Comparison of ENCODE assay signal across 9 cellular contexts in the genomic region with DNA sequence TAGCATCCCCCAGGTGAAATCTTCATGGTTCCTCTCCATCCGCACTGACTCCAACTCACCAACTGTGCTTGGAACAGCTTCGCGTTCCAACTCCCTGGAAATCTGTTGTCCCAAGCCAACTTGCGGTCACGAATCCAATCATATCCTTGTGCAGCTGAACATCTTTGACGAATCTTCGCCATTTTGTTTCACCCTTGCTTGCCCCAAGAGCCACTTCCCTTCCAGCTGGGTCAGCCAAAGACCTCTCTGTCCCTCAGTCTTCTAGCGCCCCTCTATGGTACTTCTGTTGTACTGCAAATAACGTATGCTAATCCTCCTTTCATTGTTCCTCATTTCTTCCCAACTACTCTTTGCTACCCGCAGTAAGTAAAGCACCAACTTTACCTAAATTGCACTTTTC.
DNase-seq lines count a peak whose midpoint lies in the region; ATAC-seq, FAIRE-seq and TF ChIP-seq lines count a peak whose summit lies in the region.
"Had no signal": no experiment of that assay in that cellular context is flagged by ENCODE, and none has a peak within 500 bp of the region (broad histone marks: within the 10 kb centered on the region; RNA-seq: fewer than 3 reads in every experiment).

No MANE protein-coding gene starts in this region.

- H2AFZ ChIP-seq in K562 (ENCODE audit: low read depth, low read length) = no peak overlapping the region; the same call in 1 of the 2 replicates

- H3K4me3 ChIP-seq in LNCaP clone FGC (ENCODE audit: low read depth, low read length) = no peak overlapping the region
- H3K4me3 ChIP-seq in K562 = no peak overlapping the region
- H3K4me3 ChIP-seq in mucosa of descending colon = no peak overlapping the region
- H3K4me3 ChIP-seq: prostate gland had no signal

- H3K36me3 ChIP-seq in K562 (ENCODE audit: control insufficient read depth, insufficient read depth, low read length) (no peaks in the 10 kb centered on the region), mucosa of descending colon (ENCODE audit: low read depth) (no peaks in the 10 kb centered on the region)
- H3K36me3 ChIP-seq: prostate gland had no signal

- no peaks in the 10 kb centered on the region for H3K9me1 ChIP-seq in K562 (ENCODE audit: control insufficient read depth, insufficient read depth, low read length)

- no peaks in the 10 kb centered on the region for H3K27me3 ChIP-seq in K562 (ENCODE audit: control insufficient read depth in 2 of 2, insufficient read depth in 2 of 2, low read length in 2 of 2)

- no peak overlapping the region for H3K27ac ChIP-seq in K562 (ENCODE audit: extremely low read depth, low read depth, low read length)
- H3K27ac ChIP-seq: prostate gland had no signal

- no peak overlapping the region for H3K9ac ChIP-seq in K562 (ENCODE audit: insufficient read depth in 1 of 2, low read depth in 2 of 2, low read length in 2 of 2)

- peak in 1 of 2 experiments; percentile 68; a peak in 3 of 4 replicates for TF ChIP-seq RAD21 in K562 (CRISPR knock-in tag; conservative IDR thresholded peaks at IDR 0.05 in 1 of 2, IDR thresholded peaks at IDR 0.05 in 1 of 2)

- peak; percentile 52 for FAIRE-seq in K562 (lab: Jason Lieb, UNC)

- TF ChIP-seq POLR2A in K562 (conservative IDR thresholded peaks at IDR 0.05) = no peak

- H3K79me2 ChIP-seq in K562 (ENCODE audit: control insufficient read depth, insufficient read depth, low read length) = no peaks in the 10 kb centered on the region

- POLR2A ChIA-PET in K562 (lab: Yijun Ruan, JAX) = interaction anchor here (1.2 kb wide), 1 partner anchor 9 kb away, joined by 3 read pairs; no protein-coding TSS in a partner anchor

- H4K20me1 ChIP-seq in K562 (replicated peaks; ENCODE audit: control insufficient read depth, insufficient read depth, low read length) = no peaks in the 10 kb centered on the region

- WGBS in K562 (ENCODE audit: insufficient coverage, low coverage, missing lambda C conversion rate) = 8% methylated on average over 10 of the region's 10 CpGs

- 0 out of 2 replicates have a peak overlapping the region, but pooled peaks have one; percentile 22 for H3K4me2 ChIP-seq in K562 (ENCODE audit: insufficient read depth, low read length)

- intact Hi-C loops in K562 (cut with micrococcal nuclease) = loop anchor here (1.0 kb wide), 1 partner anchor 672 kb away; no protein-coding TSS in a partner anchor
- intact Hi-C loops in mucosa of descending colon (cut with DNase I, micrococcal nuclease) = no loop called here

- in situ Hi-C loops in K562 (cut with MboI) = no loop called here

- CTCF ChIA-PET in K562 (lab: Yijun Ruan, JAX; ENCODE audit: low intra/inter-chr PET ratio) = interaction anchor here (0.6 kb wide), 1 partner anchor 52 kb away, joined by 4 read pairs; no protein-coding TSS in a partner anchor

- no TSS peak for BruUV-seq in K562 (replicated peaks; lab: Mats Ljungman, UMichigan)

- ATAC-seq in K562 (peak; percentile 83), mucosa of descending colon (peak; percentile 53), HG03565 (IDR thresholded peaks at IDR 0.05; ENCODE audit: unreplicated experiment) (no peak), esophagus mucosa (no peak), HG03159 (IDR thresholded peaks at IDR 0.05; ENCODE audit: unreplicated experiment) (no peak)

- no peak for TF ChIP-seq EP300 in K562 (IDR thresholded peaks at IDR 0.05; ENCODE audit: low read length)

- H3K4me1 ChIP-seq in K562 (replicated peaks in 1 of 2; ENCODE audit: control insufficient read depth in 2 of 2, insufficient read depth in 2 of 2, low read length in 2 of 2) (no peaks in the 10 kb centered on the region), mucosa of descending colon (ENCODE audit: low read depth) (no peaks in the 10 kb centered on the region)
- H3K4me1 ChIP-seq: prostate gland had no signal

- H3K9me3 ChIP-seq in K562 (replicated peaks; ENCODE audit: control insufficient read depth, insufficient read depth, low read depth, low read length) (no peaks in the 10 kb centered on the region), mucosa of descending colon (no peaks in the 10 kb centered on the region)
- H3K9me3 ChIP-seq: prostate gland had no signal

- no peak for DNase-seq in LNCaP clone FGC (ENCODE audit: low read depth)
- peak in 3 of 4 experiments; percentile 14 to 28 (median 17) for DNase-seq in K562 (ENCODE audit: extremely low read depth in 1 of 4, low spot score in 3 of 4)
- DNase-seq in mucosa of descending colon = peak in 1 of 3 donors; percentile 3
- no peak for DNase-seq in DMS79 (lab: John Stamatoyannopoulos, UW)

- TF ChIP-seq CTCF in GM12872 (IDR thresholded peaks at IDR 0.05; ENCODE audit: insufficient read depth, low read depth, low read length) (peak; percentile 60), LNCaP clone FGC (IDR thresholded peaks at IDR 0.05; ENCODE audit: control insufficient read depth, extremely low read depth, insufficient read depth) (peak; percentile 34; the same call in 1 of the 2 replicates), K562 (IDR thresholded peaks at IDR 0.05 in 2 of 3, conservative IDR thresholded peaks at IDR 0.05 in 1 of 3; ENCODE audit: insufficient read depth in 2 of 3, low read depth in 1 of 3, low read length in 3 of 3) (peak; percentile 55 to 68 (median 60)), mucosa of descending colon (IDR thresholded peaks at IDR 0.05) (no peak)

TF ChIP-seq in K562, 482 proteins besides CTCF, POLR2A, EP300 and RAD21:
- TF ChIP-seq SMAD1 (IDR thresholded peaks at IDR 0.05; ENCODE audit: low read depth, low read length, partially characterized antibody) (no peak), ELF4 (CRISPR knock-in tag; IDR thresholded peaks at IDR 0.05) (no peak), SMC3 (conservative IDR thresholded peaks at IDR 0.05; ENCODE audit: insufficient read depth, low read depth, low read length) (0 out of 2 replicates have a peak, but pooled peaks have one; percentile 36), CAMTA2 (CRISPR knock-in tag; conservative IDR thresholded peaks at IDR 0.05) (no peak), EHMT2 (IDR thresholded peaks at IDR 0.05) (peak; percentile 23; the same call in 1 of the 2 replicates), YY1 (IDR thresholded peaks at IDR 0.05; ENCODE audit: borderline replicate concordance in 1 of 3, control insufficient read depth in 1 of 3, extremely low read depth in 1 of 3, insufficient read depth in 3 of 3, insufficient read length in 1 of 3, insufficient replicate concordance in 2 of 3, low read depth in 1 of 3, low read length in 2 of 3) (peak in 1 of 3 experiments; percentile 66), SPI1 (IDR thresholded peaks at IDR 0.05; ENCODE audit: borderline replicate concordance, low read depth, low read length) (0 out of 2 replicates have a peak, but pooled peaks have one; percentile 41)
TF ChIP-seq in K562: peak in this region for 4.

Comparison
In these comparisons a context has a peak if more than half of its experiments do, and no peak if none do; other contexts are left out.
1. DNase-seq: peak in K562 (3 of 4); none in LNCaP clone FGC (single experiment) and DMS79 (single experiment).
2. ATAC-seq: peak in K562 (single experiment) and mucosa of descending colon (single experiment); none in HG03565 (single experiment), esophagus mucosa (single experiment) and HG03159 (single experiment).